Comparison of ENCODE assay signal across 9 cellular contexts in the genomic region with DNA sequence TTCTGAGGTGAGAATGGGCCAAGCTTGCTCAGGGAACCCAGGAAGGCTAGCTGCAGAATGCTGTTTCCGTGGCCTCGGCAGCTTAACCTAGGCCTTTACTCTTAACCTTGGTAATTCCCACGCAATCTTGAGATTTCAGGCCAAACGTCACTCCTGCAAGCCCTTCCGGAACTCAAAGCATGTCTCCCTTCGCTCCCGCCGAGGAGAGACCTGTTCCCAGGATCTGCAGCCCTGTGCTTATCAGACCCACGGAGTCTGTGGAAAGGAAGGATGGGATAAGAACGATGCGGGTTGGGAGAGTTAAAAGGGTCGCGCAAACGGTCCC. TPM values are rescaled to one million over a fixed set of nuclear protein-coding genes. Genes with fewer than 3 reads are reported as not detected.
DNase-seq lines count a peak whose midpoint lies in the region; ATAC-seq and TF ChIP-seq lines count a peak whose summit lies in the region.
"Had no signal": no experiment of that assay in that cellular context is flagged by ENCODE, and none has a peak within 500 bp of the region (broad histone marks: within the 10 kb centered on the region; RNA-seq: fewer than 3 reads in every experiment).

No MANE protein-coding gene starts in this region.

- 0% methylated on average over 2 of the region's 14 CpGs; no CpG with 5 or more reads in 1 of the 2 donors for WGBS in gastroesophageal sphincter (ENCODE audit: low coverage in 1 of 2), 2 donors
- 27 to 37% methylated on average over 14 of the region's 14 CpGs for WGBS in sigmoid colon, 2 donors

- H3K27me3 Mint-ChIP-seq in activated B cell treated with CpG ODN at 0.5 μM for 24 hours: no peaks in the 10 kb centered on the region

- CTCF ChIA-PET in activated B cell treated with CpG ODN at 0.5 μM for 24 hours (lab: Charles Lee): no interaction called here

- peak overlapping the region; percentile 83 for H3K4me3 Mint-ChIP-seq in activated B cell treated with CpG ODN at 0.5 μM for 24 hours

- H3K4me1 Mint-ChIP-seq in activated B cell treated with CpG ODN at 0.5 μM for 24 hours: peaks cover 28% of the 10 kb centered on the region

- no peak for ATAC-seq in activated B cell treated with CpG ODN at 0.5 μM for 24 hours (ENCODE audit: low read depth)
- peak; percentile 19 for ATAC-seq in gastroesophageal sphincter
- ATAC-seq in HG02981 (IDR thresholded peaks at IDR 0.05; ENCODE audit: unreplicated experiment): no peak

- H3K9me3 Mint-ChIP-seq in activated B cell treated with CpG ODN at 0.5 μM for 24 hours: no peaks in the 10 kb centered on the region

- H3K27ac ChIP-seq in gastroesophageal sphincter (peak overlapping the region; percentile 8 to 89 (median 85)), sigmoid colon (peak overlapping the region; percentile 80 to 86 (median 85))

- TF ChIP-seq POLR2A in gastroesophageal sphincter (IDR thresholded peaks at IDR 0.05): no peak
- no peak for TF ChIP-seq POLR2A in sigmoid colon (IDR thresholded peaks at IDR 0.05)

- H3K9me3 ChIP-seq in gastroesophageal sphincter: peaks cover 0 to 6% (median 0%) of the 10 kb centered on the region in 3 donors
- H3K9me3 ChIP-seq in sigmoid colon: peaks cover 0 to 5% (median 0%) of the 10 kb centered on the region in 4 donors

- H3K4me1 ChIP-seq in gastroesophageal sphincter (peaks cover 0 to 26% (median 8%) of the 10 kb centered on the region in 3 donors), sigmoid colon (peaks cover 0 to 22% (median 14%) of the 10 kb centered on the region in 4 donors)

- H3K36me3 Mint-ChIP-seq in activated B cell treated with CpG ODN at 0.5 μM for 24 hours (ENCODE audit: low read depth): peaks cover 16% of the 10 kb centered on the region

- peaks cover 2% of the 10 kb centered on the region for H3K36me3 ChIP-seq in GM06990 (ENCODE audit: control insufficient read depth, insufficient read depth, low read length)
- H3K36me3 ChIP-seq in gastroesophageal sphincter: peaks cover 0 to 21% of the 10 kb centered on the region in 2 donors
- H3K36me3 ChIP-seq in sigmoid colon: no peaks in the 10 kb centered on the region

- H3K4me3 ChIP-seq in GM06990 (replicated peaks; ENCODE audit: low read depth, low read length) (peak overlapping the region; percentile 78), gastroesophageal sphincter (peak overlapping the region; percentile 52 to 89), sigmoid colon (peak overlapping the region; percentile 72 to 92 (median 85))

- DNase-seq in GM06990 (ENCODE audit: extremely low read depth, insufficient read length) (no peak), activated B cell treated with CpG ODN at 0.5 μM for 24 hours (no peak), sigmoid colon (no peak), DMS114 treated with DMSO at 0.1 percent for 48 hours (lab: John Stamatoyannopoulos, UW; ENCODE audit: unreplicated experiment) (no peak), NOMO-1 treated with dmso at 0.1 percent for 144 hours (lab: John Stamatoyannopoulos, UW; ENCODE audit: unreplicated experiment) (no peak)
- no peak for DNase-seq in activated CD8-positive, alpha-beta memory T cell treated with anti-CD3 and anti-CD28 coated beads, Interleukin-2, amount 50 U/mL, for 48 hours

- POLR2A ChIA-PET in activated B cell treated with CpG ODN at 0.5 μM for 24 hours (lab: Charles Lee): interaction anchor here (0.5 to 2.9 kb wide), 12 partner anchors 20 to 138 kb away, joined by 3 to 29 read pairs (median 8); a partner anchor contains a TSS

- TF ChIP-seq EP300 in gastroesophageal sphincter (IDR thresholded peaks at IDR 0.05) (no peak), sigmoid colon (IDR thresholded peaks at IDR 0.05) (no peak)

- H3K27me3 ChIP-seq in GM06990 (replicated peaks; ENCODE audit: control insufficient read depth, insufficient read depth, low read length) (no peaks in the 10 kb centered on the region), gastroesophageal sphincter (no peaks in the 10 kb centered on the region), sigmoid colon (no peaks in the 10 kb centered on the region)

- TF ChIP-seq CTCF in GM06990 (IDR thresholded peaks at IDR 0.05; ENCODE audit: insufficient read depth, low read length, poor library complexity, severe bottlenecking): no peak
- TF ChIP-seq CTCF in activated B cell treated with CpG ODN at 0.5 μM for 24 hours (IDR thresholded peaks at IDR 0.05): no peak
- TF ChIP-seq CTCF in gastroesophageal sphincter (IDR thresholded peaks at IDR 0.05): no peak
- no peak for TF ChIP-seq CTCF in sigmoid colon (IDR thresholded peaks at IDR 0.05)

- peak overlapping the region; percentile 96 for H3K27ac Mint-ChIP-seq in activated B cell treated with CpG ODN at 0.5 μM for 24 hours

- intact Hi-C loops in activated B cell treated with CpG ODN at 0.5 μM for 24 hours (cut with micrococcal nuclease) (loop anchor here (1.0 to 5.0 kb wide), 6 partner anchors 20 to 175 kb away; a partner anchor contains a TSS), sigmoid colon (cut with DNase I) (loop anchor here (2.0 to 5.0 kb wide), 3 partner anchors 19 to 115 kb away; a partner anchor contains a TSS)

RNA-seq across cellular contexts. Expression of a gene that starts 0.5 kb away (rescaled TPM):
- total RNA-seq in activated B cell treated with CpG ODN at 0.5 μM for 24 hours (10.1 and 11.5 TPM in 2 replicates), gastroesophageal sphincter (1 to 10 TPM; 5.8 to 8.1 (median 6.6) TPM), sigmoid colon (1 to 10 TPM; 4.3 to 6.1 (median 5.3) TPM)
- polyA plus RNA-seq in sigmoid colon: 1 to 10 TPM; 2.4 to 3.2 (median 2.8) TPM

RNA-seq across cellular contexts. Expression of a gene that starts 33.9 kb away (rescaled TPM):
- total RNA-seq in activated B cell treated with CpG ODN at 0.5 μM for 24 hours (12.6 and 14.8 TPM in 2 replicates), gastroesophageal sphincter (10 to 100 TPM; 10.5 to 22.9 (median 14.7) TPM), sigmoid colon (10 to 100 TPM in 3 of 4 donors, 1 to 10 TPM in 1; 5.7 to 15.3 (median 12.7) TPM)
- polyA plus RNA-seq in sigmoid colon: 1 to 10 TPM; 4.8 to 8.7 (median 6.0) TPM

RNA-seq across cellular contexts. Expression of a gene that starts 38.1 kb away (rescaled TPM):
- total RNA-seq in activated B cell treated with CpG ODN at 0.5 μM for 24 hours (0.33 and 0.37 TPM in 2 replicates), gastroesophageal sphincter (1 to 10 TPM in 1 of 4 donors, under 1 TPM in 3; 0.07 to 6.1 (median 0.20) TPM), sigmoid colon (1 to 10 TPM in 1 of 4 donors, not detected in 3; 2.5 TPM)
- polyA plus RNA-seq in sigmoid colon: under 1 TPM in 1 of 3 donors, not detected in 2; 0.06 TPM
- total RNA-seq: dermis microvascular lymphatic vessel endothelial cell had no signal

RNA-seq across cellular contexts. Expression of a gene that starts 42.5 kb away (rescaled TPM):
- total RNA-seq in activated B cell treated with CpG ODN at 0.5 μM for 24 hours (0.09 TPM in 1 of 2 replicates, not detected in the other), gastroesophageal sphincter (not detected), sigmoid colon (not detected)
- polyA plus RNA-seq in sigmoid colon: under 1 TPM in 2 of 3 donors, not detected in 1; 0.23 to 0.74 TPM
